8 cellular contexts compared by ENCODE assay signal in genomic region chr1:84996846-84997666, GRCh38. TPM values are rescaled to one million over a fixed set of nuclear protein-coding genes. Genes with fewer than 3 reads are reported as not detected.
DNase-seq lines count a peak whose midpoint lies in the region; FAIRE-seq and TF ChIP-seq lines count a peak whose summit lies in the region.

Gene MCOLN2 (minus strand): TSS chr1:84997113. CDS start chr1:84996872, 241 bp downstream.

- TF ChIP-seq EP300 in H1 (IDR thresholded peaks at IDR 0.05; ENCODE audit: borderline replicate concordance in 1 of 2, low read depth in 2 of 2, low read length in 2 of 2): no peak
- TF ChIP-seq EP300 in tibial nerve (IDR thresholded peaks at IDR 0.05): peak in 1 of 2 donors; percentile 47

- H3K4me1 ChIP-seq in H1 (replicated peaks in 1 of 4; ENCODE audit: control insufficient read depth in 3 of 4, insufficient read depth in 4 of 4, low read length in 3 of 4) (peaks cover 0 to 2% (median 0%) of the 10 kb centered on the region in 4 experiments; a peak in 2 of 7 replicates), mucosa of rectum (ENCODE audit: control insufficient read depth in 2 of 2, insufficient read depth in 2 of 2, low read length in 2 of 2) (peaks cover 18 to 25% of the 10 kb centered on the region in 2 donors), tibial nerve (peaks cover 0 to 35% (median 16%) of the 10 kb centered on the region in 4 donors)

- H2BK5ac ChIP-seq in H1 (ENCODE audit: low read depth, low read length): no peak within 1 kb of the TSS; the same call in 1 of the 2 replicates

- no peak within 1 kb of the TSS for H4K91ac ChIP-seq in H1 (replicated peaks; ENCODE audit: insufficient read length, low read length)

- peak within 1 kb of the TSS; percentile 90; the same call in 1 of the 2 replicates for H2BK15ac ChIP-seq in H1 (ENCODE audit: low read length)

- FAIRE-seq in H1 (lab: Jason Lieb, UNC): no peak

- H2BK20ac ChIP-seq in H1 (ENCODE audit: low read length): no peak within 1 kb of the TSS

- peak within 1 kb of the TSS; percentile 56 for H3K4me3 ChIP-seq in HFF-Myc (replicated peaks; ENCODE audit: low read depth, low read length)
- H3K4me3 ChIP-seq in H1 (ENCODE audit: extremely low read depth in 1 of 4, insufficient read depth in 2 of 4, low read depth in 3 of 4, low read length in 4 of 4): peak within 1 kb of the TSS; percentile 50 to 64 (median 58)
- peak within 1 kb of the TSS; percentile 74 to 76 for H3K4me3 ChIP-seq in mucosa of rectum (ENCODE audit: low read length in 2 of 2)
- peak within 1 kb of the TSS; percentile 43 to 85 (median 74) for H3K4me3 ChIP-seq in tibial nerve

- H3K27me3 ChIP-seq in H1 (replicated peaks in 1 of 4; ENCODE audit: control insufficient read depth in 3 of 4, extremely low read depth in 1 of 4, insufficient read depth in 3 of 4, low read length in 3 of 4) (peaks cover 19 to 43% (median 32%) of the 10 kb centered on the region in 4 experiments), mucosa of rectum (ENCODE audit: control insufficient read depth in 2 of 2, insufficient read depth in 2 of 2, low read length in 2 of 2) (peaks cover 13 to 14% of the 10 kb centered on the region in 2 donors), tibial nerve (peaks cover 0 to 48% of the 10 kb centered on the region in 2 donors)

- DNase-seq in NCI-H82 (lab: John Stamatoyannopoulos, UW) (peak; percentile 73), NCI-H82 treated with DMSO at 0.1 percent for 48 hours (lab: John Stamatoyannopoulos, UW; ENCODE audit: unreplicated experiment) (no peak), HFF-Myc (ENCODE audit: extremely low read depth, low read depth) (no peak), NCI-H1105 (lab: John Stamatoyannopoulos, UW) (peak; percentile 48), H1 (ENCODE audit: low read depth in 1 of 2, low spot score in 2 of 2) (peak in 1 of 2 experiments; percentile 77), tibial nerve (ENCODE audit: low spot score in 2 of 2) (no peak)
- peak; percentile 61 for DNase-seq in activated CD4-positive, alpha-beta T cell treated with anti-CD3 and anti-CD28 coated beads for 48 hours

- CTCF ChIA-PET in H1 (lab: Charles Lee; ENCODE audit: partially characterized antibody): interaction anchor here (1.0 to 2.1 kb wide), 2 partner anchors 43 to 52 kb away, joined by 4 to 8 read pairs; no protein-coding TSS in a partner anchor

- H3K9ac ChIP-seq in H1 (replicated peaks in 1 of 4; ENCODE audit: extremely low read depth in 1 of 4, low read depth in 3 of 4, low read length in 3 of 4) (peak within 1 kb of the TSS in 3 of 4 experiments; percentile 44 to 58 (median 56); a peak in 6 of 7 replicates), mucosa of rectum (ENCODE audit: low read depth in 1 of 2, low read length in 2 of 2) (peak within 1 kb of the TSS; percentile 38 to 82)

- H4K5ac ChIP-seq in H1 (ENCODE audit: insufficient read length, low read depth, low read length): peak within 1 kb of the TSS; percentile 18

- no peaks in the 10 kb centered on the region for H3K79me2 ChIP-seq in H1 (ENCODE audit: control insufficient read depth in 1 of 2, insufficient read depth in 2 of 2, low read length in 2 of 2)

- H3K36me3 ChIP-seq in H1 (ENCODE audit: control insufficient read depth in 2 of 4, insufficient read depth in 4 of 4, low read length in 3 of 4): no peaks in the 10 kb centered on the region
- no peaks in the 10 kb centered on the region for H3K36me3 ChIP-seq in mucosa of rectum (ENCODE audit: control insufficient read depth in 2 of 2, insufficient read depth in 2 of 2, low read length in 2 of 2)
- no peaks in the 10 kb centered on the region for H3K36me3 ChIP-seq in tibial nerve

- H3K4ac ChIP-seq in H1 (replicated peaks; ENCODE audit: insufficient read length, low read depth, low read length): no peak within 1 kb of the TSS

- peak within 1 kb of the TSS; percentile 4; the same call in 1 of the 2 replicates for H4K8ac ChIP-seq in H1 (ENCODE audit: extremely low read depth, insufficient read depth, low read length)

- H3K9me3 ChIP-seq in H1 (ENCODE audit: insufficient read depth in 2 of 2, low read depth in 1 of 2, low read length in 1 of 2) (no peaks in the 10 kb centered on the region), mucosa of rectum (ENCODE audit: control insufficient read depth in 2 of 2, low read length in 2 of 2) (no peaks in the 10 kb centered on the region), tibial nerve (no peaks in the 10 kb centered on the region)

- peak within 1 kb of the TSS; percentile 73 to 84 for H3K4me2 ChIP-seq in H1 (ENCODE audit: insufficient read depth in 1 of 2, low read depth in 2 of 2, low read length in 2 of 2)

- POLR2A ChIA-PET in H1 (lab: Charles Lee; ENCODE audit: partially characterized antibody): interaction anchor here (1.1 kb wide), 1 partner anchor 293 kb away, joined by 3 read pairs; no protein-coding TSS in a partner anchor

- peak within 1 kb of the TSS; percentile 14; the same call in 1 of the 2 replicates for H3K18ac ChIP-seq in H1 (ENCODE audit: extremely low read depth, low read length)

- H2BK120ac ChIP-seq in H1 (replicated peaks; ENCODE audit: low read depth, low read length): no peak within 1 kb of the TSS

- TF ChIP-seq RAD21 in H1 (IDR thresholded peaks at IDR 0.05 in 1 of 2, conservative IDR thresholded peaks at IDR 0.05 in 1 of 2; ENCODE audit: low read depth in 2 of 2, low read length in 2 of 2): no peak

- H3K27ac ChIP-seq in H1 (ENCODE audit: low read depth, low read length) (no peak within 1 kb of the TSS), mucosa of rectum (ENCODE audit: low read depth in 2 of 2, low read length in 2 of 2) (peak within 1 kb of the TSS in 1 of 2 donors; percentile 81), tibial nerve (peak within 1 kb of the TSS in 3 of 4 donors; percentile 68 to 77 (median 71))

- no peak within 1 kb of the TSS for H2AK5ac ChIP-seq in H1 (ENCODE audit: low read depth, low read length)

- H4K20me1 ChIP-seq in H1 (replicated peaks in 1 of 2; ENCODE audit: control insufficient read depth in 1 of 2, insufficient read depth in 2 of 2, low read length in 2 of 2): peaks cover 0 to 3% of the 10 kb centered on the region in 2 experiments

- WGBS in H1 (ENCODE audit: extremely low coverage in 1 of 2, insufficient coverage in 1 of 2, insufficient read length in 1 of 2, insufficient replicate concordance in 2 of 2, low coverage in 1 of 2, low lambda C conversion rate in 2 of 2, missing lambda C conversion rate in 1 of 2), 2 experiments: 4% methylated on average over 30 of the region's 87 CpGs; no CpG with 5 or more reads in 1 of the 2 experiments
- WGBS in tibial nerve, 2 donors: 1 to 2% methylated on average over 36 to 52 of the region's 87 CpGs

- peaks cover 12% of the 10 kb centered on the region for H3K23me2 ChIP-seq in H1 (ENCODE audit: low read depth, low read length)

- no peak for TF ChIP-seq POLR2A in H1 (IDR thresholded peaks at IDR 0.05; ENCODE audit: control extremely low read depth in 1 of 2, low read depth in 2 of 2, low read length in 2 of 2)
- TF ChIP-seq POLR2A in tibial nerve (IDR thresholded peaks at IDR 0.05): peak in 1 of 2 donors; percentile 46

- no peak within 1 kb of the TSS for H3K23ac ChIP-seq in H1 (ENCODE audit: insufficient read length)

- H2AFZ ChIP-seq in H1 (ENCODE audit: low read length): peak within 1 kb of the TSS; percentile 86

- H3K56ac ChIP-seq in H1 (replicated peaks; ENCODE audit: insufficient read length, low read depth, low read length): no peak within 1 kb of the TSS

- TF ChIP-seq CTCF in HFF-Myc (IDR thresholded peaks at IDR 0.05; ENCODE audit: low read depth, low read length, missing control alignments): no peak
- no peak for TF ChIP-seq CTCF in H1 (IDR thresholded peaks at IDR 0.05; ENCODE audit: control extremely low read depth in 1 of 3, insufficient read depth in 1 of 3, low read depth in 1 of 3, low read length in 3 of 3)
- TF ChIP-seq CTCF in tibial nerve (IDR thresholded peaks at IDR 0.05): no peak

- H3K14ac ChIP-seq in H1 (ENCODE audit: insufficient read length): no peak within 1 kb of the TSS

- no peaks in the 10 kb centered on the region for H3K79me1 ChIP-seq in H1 (ENCODE audit: low read depth, low read length)

- no peak within 1 kb of the TSS for H2BK12ac ChIP-seq in H1 (ENCODE audit: low read depth, low read length)

TF ChIP-seq in H1, 55 proteins besides CTCF, POLR2A, EP300 and RAD21:
- TF ChIP-seq TAF1 (IDR thresholded peaks at IDR 0.05; ENCODE audit: low read depth, low read length) (peak; percentile 76), MAX (IDR thresholded peaks at IDR 0.05) (peak; percentile 79), E2F6 (IDR thresholded peaks at IDR 0.05) (peak; percentile 71), SIN3A (conservative IDR thresholded peaks at IDR 0.05 in 1 of 2, IDR thresholded peaks at IDR 0.05 in 1 of 2; ENCODE audit: low read depth in 1 of 2, low read length in 2 of 2) (no peak; a peak in 1 of 4 replicates), TBP (IDR thresholded peaks at IDR 0.05; ENCODE audit: low read depth, low read length) (peak; percentile 53; the same call in 1 of the 2 replicates), RBBP5 (IDR thresholded peaks at IDR 0.05; ENCODE audit: borderline replicate concordance, low read depth, low read length) (0 out of 2 replicates have a peak, but pooled peaks have one; percentile 25), SAP30 (IDR thresholded peaks at IDR 0.05; ENCODE audit: insufficient read depth, insufficient replicate concordance, low read length) (no peak), KDM4A (IDR thresholded peaks at IDR 0.05; ENCODE audit: low read depth, low read length, severe bottlenecking) (peak; percentile 83)

RNA-seq across cellular contexts. Expression of gene MCOLN2, which starts in this region (rescaled TPM):
- 6.1 and 6.3 TPM in 2 replicates for total RNA-seq in H1 (2021; fragmentation: NEBNext Ultra II Directional; extraction: Animal tissue kit (Norgen Biotek cat#: 25700))
- polyA plus RNA-seq in H1 (2011; rRNA removed): 1.5 and 1.7 TPM in 2 replicates
- 2.8 TPM for polyA plus RNA-seq in H1 (2011; cell fraction: cytosol; rRNA removed)
- polyA plus RNA-seq in H1 (2011; cell fraction: nucleus; rRNA removed): 4.4 TPM
- 3.1 to 6.4 TPM (median 4.5 TPM) in 4 replicates for polyA plus RNA-seq in H1 (2012, experiment 1 of 2)
- 0.17 TPM for polyA plus RNA-seq in H1 (2012, experiment 2 of 2)
- polyA plus RNA-seq in H1 (2013, experiment 1 of 2): 4.7 TPM
- 5.1 TPM for polyA plus RNA-seq in H1 (2013, experiment 2 of 2)
- polyA minus RNA-seq in H1 (2011; rRNA and poly(A)+ RNA removed): 2.2 and 3.3 TPM in 2 replicates
- 3.2 TPM for polyA minus RNA-seq in H1 (2011; cell fraction: cytosol; rRNA and poly(A)+ RNA removed)
- polyA minus RNA-seq in H1 (2011; cell fraction: nucleus; rRNA and poly(A)+ RNA removed): 7.0 TPM
- 10 to 100 TPM in 2 of 4 donors, 1 to 10 TPM in 2; 8.2 to 12.2 (median 9.8) TPM for total RNA-seq in tibial nerve

Comparison
In these comparisons a context has a peak if more than half of its experiments do, and no peak if none do; other contexts are left out.
1. DNase-seq: peak in NCI-H82 (single experiment), NCI-H1105 (single experiment) and activated CD4-positive, alpha-beta T cell treated with anti-CD3 and anti-CD28 coated beads for 48 hours (single experiment); none in NCI-H82 treated with DMSO at 0.1 percent for 48 hours (single experiment), HFF-Myc (single experiment) and tibial nerve (0 of 2).
2. Peak in every context shown above with its lines, with median percentiles within 50 percentile points of each other: H3K4me3 ChIP-seq.